10 cellular contexts compared by ENCODE assay signal in the genomic region with DNA sequence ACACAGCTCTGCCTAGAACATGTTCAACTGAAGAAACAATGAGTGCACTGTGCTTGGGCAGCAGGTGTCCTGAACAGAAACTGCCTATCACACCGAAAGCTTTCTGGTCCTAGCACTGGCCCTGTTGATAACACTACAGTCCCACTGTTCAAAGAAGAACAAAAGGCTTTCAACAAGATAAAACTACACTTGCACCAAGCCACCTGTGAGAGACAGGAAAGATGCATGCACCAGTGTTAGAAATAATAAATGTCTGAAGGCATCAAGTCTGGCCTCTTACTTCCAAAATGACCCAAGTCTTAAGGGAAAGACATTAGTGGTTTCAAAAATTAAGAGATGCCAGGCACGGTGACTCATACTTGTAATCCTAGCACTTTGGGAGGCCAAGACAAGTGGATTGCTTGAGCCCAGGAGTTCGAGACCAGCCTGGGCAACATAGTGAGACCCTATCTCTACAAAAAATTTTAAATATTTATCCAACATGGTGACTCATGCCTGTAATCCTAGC.
DNase-seq lines count a peak whose midpoint lies in the region; ATAC-seq, FAIRE-seq and TF ChIP-seq lines count a peak whose summit lies in the region.
"Had no signal": no experiment of that assay in that cellular context is flagged by ENCODE, and none has a peak within 500 bp of the region (broad histone marks: within the 10 kb centered on the region; RNA-seq: fewer than 3 reads in every experiment).

No MANE protein-coding gene starts in this region.

- 70 to 72% methylated on average over 3 of the region's 3 CpGs for WGBS in testis, 2 donors

- H3K27ac ChIP-seq in keratinocyte (ENCODE audit: control insufficient read depth, insufficient read depth, low read length) (peak overlapping the region; percentile 83), testis (peak overlapping the region; percentile 4 to 80)

- H4K20me1 ChIP-seq in keratinocyte (ENCODE audit: control insufficient read depth, extremely low read depth, insufficient read depth, low read length) = no peaks in the 10 kb centered on the region

- POLR2A ChIA-PET in WTC11 (lab: Charles Lee) = no interaction called here

- no peak overlapping the region for H2AFZ ChIP-seq in keratinocyte (ENCODE audit: control insufficient read depth, low read length)

- H3K9me3 ChIP-seq in keratinocyte (ENCODE audit: control insufficient read depth, low read depth, low read length) = no peaks in the 10 kb centered on the region
- no peaks in the 10 kb centered on the region for H3K9me3 ChIP-seq in testis

- peaks cover 76% of the 10 kb centered on the region for H3K79me2 ChIP-seq in keratinocyte (ENCODE audit: control insufficient read depth, insufficient read depth, low read length)

- DNase-seq in WTC11 (ENCODE audit: low spot score) (no peak), keratinocyte (ENCODE audit: low read depth, low spot score) (no peak), testis (no peak), middle frontal gyrus (ENCODE audit: extremely low spot score, low spot score) (no peak), NCI-H1092 (lab: John Stamatoyannopoulos, UW) (no peak)
- DNase-seq in activated T-cell treated with anti-CD3 and anti-CD28 coated beads, Interleukin-2, amount 50 U/mL, for 48 hours = no peak
- DNase-seq: stimulated activated CD4-positive, alpha-beta T cell treated with anti-CD3 and anti-CD28 coated beads, Interleukin-15, amount 100 ng/mL, for 24 hours; T-helper 17 cell had no signal

- H3K4me1 Mint-ChIP-seq in WTC11 = peaks cover 33% of the 10 kb centered on the region
- H3K4me1 Mint-ChIP-seq: activated naive CD4-positive, alpha-beta T cell treated with anti-CD3 and anti-CD28 coated beads, Interleukin-2, amount 50 U/mL, for 24 hours; T-helper 17 cell had no signal

- no peak overlapping the region for H3K4me2 ChIP-seq in keratinocyte (ENCODE audit: control insufficient read depth, extremely low read depth, insufficient read depth, low read depth, low read length)

- no peak overlapping the region for H3K9ac ChIP-seq in keratinocyte (ENCODE audit: control insufficient read depth, extremely low read depth, insufficient read depth, low read length)

- CTCF ChIA-PET in WTC11 (lab: Charles Lee) = no interaction called here

- H3K27ac Mint-ChIP-seq in WTC11 = peak overlapping the region; percentile 96
- H3K27ac Mint-ChIP-seq: activated naive CD4-positive, alpha-beta T cell treated with anti-CD3 and anti-CD28 coated beads, Interleukin-2, amount 50 U/mL, for 24 hours; T-helper 17 cell had no signal

- TF ChIP-seq CTCF in WTC11 (IDR thresholded peaks at IDR 0.05) (no peak), keratinocyte (optimal IDR thresholded peaks at IDR 0.05 in 1 of 3, IDR thresholded peaks at IDR 0.05 in 1 of 3, conservative IDR thresholded peaks at IDR 0.05 in 1 of 3; ENCODE audit: extremely low read depth in 1 of 3, insufficient read depth in 2 of 3, low read length in 3 of 3) (no peak), testis (IDR thresholded peaks at IDR 0.05) (no peak)

- intact Hi-C loops in testis (cut with DNase I; ENCODE audit: low total_unique reads) = no loop called here

- H3K36me3 ChIP-seq in keratinocyte (ENCODE audit: control insufficient read depth in 2 of 2, extremely low read depth in 1 of 2, insufficient read depth in 2 of 2, low read length in 2 of 2) (peaks cover 7 to 18% of the 10 kb centered on the region in 2 experiments), testis (ENCODE audit: low read depth, missing control alignments) (no peaks in the 10 kb centered on the region)

- no peak for FAIRE-seq in keratinocyte (lab: Jason Lieb, UNC)

- TF ChIP-seq POLR2A in testis (IDR thresholded peaks at IDR 0.05) = no peak

- dilution Hi-C loops in keratinocyte (cut with MboI; ENCODE audit: extremely low pct_ligation_motif_present, low sequenced_read_pairs) = no loop called here

- H3K27me3 Mint-ChIP-seq in WTC11 (ENCODE audit: low read depth) = no peaks in the 10 kb centered on the region

- no peaks in the 10 kb centered on the region for H3K9me3 Mint-ChIP-seq in WTC11
- H3K9me3 Mint-ChIP-seq: activated naive CD4-positive, alpha-beta T cell treated with anti-CD3 and anti-CD28 coated beads, Interleukin-2, amount 50 U/mL, for 24 hours had no signal

- ATAC-seq in HG03066 (IDR thresholded peaks at IDR 0.05; ENCODE audit: low read depth, unreplicated experiment) (peak; percentile 55), WTC11 (no peak)
- ATAC-seq: T-helper 17 cell had no signal

- H3K4me3 ChIP-seq in keratinocyte (ENCODE audit: control insufficient read depth in 2 of 3, extremely low read depth in 1 of 3, insufficient read depth in 2 of 3, low read depth in 1 of 3, low read length in 3 of 3) (no peak overlapping the region), testis (no peak overlapping the region)

- H3K4me1 ChIP-seq in keratinocyte (ENCODE audit: control insufficient read depth, extremely low read depth, insufficient read depth, low read length) = peaks cover 64% of the 10 kb centered on the region
- peaks cover 22% of the 10 kb centered on the region for H3K4me1 ChIP-seq in testis

- no peak overlapping the region for H3K4me3 Mint-ChIP-seq in WTC11
- H3K4me3 Mint-ChIP-seq: activated naive CD4-positive, alpha-beta T cell treated with anti-CD3 and anti-CD28 coated beads, Interleukin-2, amount 50 U/mL, for 24 hours; T-helper 17 cell had no signal

- H3K9me1 ChIP-seq in keratinocyte (ENCODE audit: control insufficient read depth, extremely low read depth, insufficient read depth, low read length) = no peaks in the 10 kb centered on the region

- H3K36me3 Mint-ChIP-seq in WTC11 = peaks cover 5% of the 10 kb centered on the region; the same call in 1 of the 2 replicates
- H3K36me3 Mint-ChIP-seq: activated naive CD4-positive, alpha-beta T cell treated with anti-CD3 and anti-CD28 coated beads, Interleukin-2, amount 50 U/mL, for 24 hours had no signal

- no peaks in the 10 kb centered on the region for H3K27me3 ChIP-seq in keratinocyte (ENCODE audit: control insufficient read depth, extremely low read depth, insufficient read depth, low read length)
- H3K27me3 ChIP-seq in testis = no peaks in the 10 kb centered on the region

TF ChIP-seq in WTC11, 78 proteins besides CTCF, POLR2A, EP300 and RAD21:
- TF ChIP-seq HMGA2 (CRISPR knock-in tag; IDR thresholded peaks at IDR 0.05) (no peak), ZNF121 (CRISPR knock-in tag; IDR thresholded peaks at IDR 0.05) (peak; percentile 76; the same call in 1 of the 2 replicates)
TF ChIP-seq in WTC11: peak in this region for 1.
